In genomic region chr18:14531659-14532058, GRCh38 we compare ENCODE assay signal across 13 cellular contexts. TPM values are rescaled to one million over a fixed set of nuclear protein-coding genes. Genes with fewer than 3 reads are reported as not detected.
"Had no signal": no experiment of that assay in that cellular context is flagged by ENCODE, and none has a peak within 500 bp of the region (broad histone marks: within the 10 kb centered on the region; RNA-seq: fewer than 3 reads in every experiment).

No MANE protein-coding gene starts in this region.

RNA-seq across cellular contexts. Expression of gene POTEC, which starts 11.7 kb away (rescaled TPM):
- total RNA-seq: cardiac septum, gastrocnemius medialis, hepatocyte, left cardiac atrium, left ventricle myocardium superior, lung microvascular endothelial cell, mucosa of gallbladder, osteocyte, posterior vena cava, sciatic nerve, subcutaneous adipose tissue, thoracic aorta had no signal
- polyA plus RNA-seq: esophagus, hepatocyte had no signal
